18 cellular contexts compared by ENCODE assay signal in the genomic region with DNA sequence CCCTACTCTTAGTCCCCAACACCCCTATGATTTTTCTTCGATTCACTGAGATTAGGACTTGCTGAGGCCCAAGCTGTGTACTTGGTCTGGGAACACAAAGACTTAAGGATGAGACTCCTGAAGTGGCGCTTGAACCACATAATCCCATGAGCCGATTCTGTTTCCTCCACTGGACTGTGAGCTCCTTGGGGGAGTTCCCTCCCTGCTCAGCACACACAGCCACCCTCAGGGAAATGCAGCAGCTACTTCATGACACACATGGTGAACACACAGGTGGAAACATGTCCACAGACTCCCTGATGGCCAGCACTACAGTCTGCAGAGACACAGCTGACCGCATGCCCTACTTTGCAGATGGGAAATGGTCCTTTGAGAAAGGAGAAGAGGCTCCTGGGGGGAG.
DNase-seq lines count a peak whose midpoint lies in the region; ATAC-seq and TF ChIP-seq lines count a peak whose summit lies in the region.
"Had no signal": no experiment of that assay in that cellular context is flagged by ENCODE, and none has a peak within 500 bp of the region (broad histone marks: within the 10 kb centered on the region; RNA-seq: fewer than 3 reads in every experiment).

No MANE protein-coding gene starts in this region.

- no peak for DNase-seq in activated CD4-positive, alpha-beta T cell treated with anti-CD3 and anti-CD28 coated beads, Interleukin-2, amount 10 ng/mL, durations not matched to agents 24 days and 14 days
- no peak for DNase-seq in activated CD4-positive, alpha-beta T cell treated with anti-CD3 and anti-CD28 coated beads for 1 hour
- DNase-seq in NCI-H524 treated with DMSO at 0.1 percent for 48 hours (lab: John Stamatoyannopoulos, UW) (peak; percentile 76), endothelial cell (ENCODE audit: low spot score) (no peak), caudate nucleus (lab: John Stamatoyannopoulos, UW) (no peak), NCI-H226 (no peak)
- no peak for DNase-seq in stimulated activated effector memory CD8-positive, alpha-beta T cell treated with anti-CD3 and anti-CD28 coated beads, Interleukin-12 subunit alpha, Interleukin-12 subunit beta, amount 100 ng/mL, for 72 hours (ENCODE audit: low spot score in 2 of 2)
- DNase-seq: COR-L47, DMS153, EL, NCI-H1694 treated with DMSO at 0.1 percent for 48 hours, NCI-H2107, NCI-H345, NCI-H69, OCI-M1, SIG-M5 had no signal

- no peak overlapping the region for H3K4me3 Mint-ChIP-seq in activated CD4-positive, alpha-beta T cell treated with anti-CD3 and anti-CD28 coated beads, Interleukin-2, amount 10 ng/mL, durations not matched to agents 24 days and 14 days
- no peak overlapping the region for H3K4me3 Mint-ChIP-seq in endothelial cell (ENCODE audit: unreplicated experiment)
- H3K4me3 Mint-ChIP-seq in stimulated activated effector memory CD8-positive, alpha-beta T cell treated with anti-CD3 and anti-CD28 coated beads, Interleukin-12 subunit alpha, Interleukin-12 subunit beta, amount 100 ng/mL, for 72 hours = no peak overlapping the region

- H3K27me3 Mint-ChIP-seq in activated CD4-positive, alpha-beta T cell treated with anti-CD3 and anti-CD28 coated beads, Interleukin-2, amount 10 ng/mL, durations not matched to agents 24 days and 14 days = no peaks in the 10 kb centered on the region
- H3K27me3 Mint-ChIP-seq in endothelial cell (ENCODE audit: unreplicated experiment) = peaks cover 3% of the 10 kb centered on the region

- ATAC-seq in stimulated activated effector memory CD8-positive, alpha-beta T cell treated with anti-CD3 and anti-CD28 coated beads, Interleukin-12 subunit alpha, Interleukin-12 subunit beta, amount 100 ng/mL, for 72 hours = no peak
- no peak for ATAC-seq in HG03159 (IDR thresholded peaks at IDR 0.05; ENCODE audit: unreplicated experiment)

- no peak overlapping the region for H3K27ac ChIP-seq in caudate nucleus (ENCODE audit: low read depth, low read length)
- H3K27ac ChIP-seq: C4-2B had no signal

- no peaks in the 10 kb centered on the region for H3K9me3 Mint-ChIP-seq in activated CD4-positive, alpha-beta T cell treated with anti-CD3 and anti-CD28 coated beads, Interleukin-2, amount 10 ng/mL, durations not matched to agents 24 days and 14 days
- H3K9me3 Mint-ChIP-seq in endothelial cell (ENCODE audit: unreplicated experiment) = no peaks in the 10 kb centered on the region
- no peaks in the 10 kb centered on the region for H3K9me3 Mint-ChIP-seq in stimulated activated effector memory CD8-positive, alpha-beta T cell treated with anti-CD3 and anti-CD28 coated beads, Interleukin-12 subunit alpha, Interleukin-12 subunit beta, amount 100 ng/mL, for 72 hours

- no peaks in the 10 kb centered on the region for H3K36me3 Mint-ChIP-seq in activated CD4-positive, alpha-beta T cell treated with anti-CD3 and anti-CD28 coated beads, Interleukin-2, amount 10 ng/mL, durations not matched to agents 24 days and 14 days (ENCODE audit: low read depth)
- H3K36me3 Mint-ChIP-seq in endothelial cell (ENCODE audit: low read depth, unreplicated experiment) = no peaks in the 10 kb centered on the region
- H3K36me3 Mint-ChIP-seq in stimulated activated effector memory CD8-positive, alpha-beta T cell treated with anti-CD3 and anti-CD28 coated beads, Interleukin-12 subunit alpha, Interleukin-12 subunit beta, amount 100 ng/mL, for 72 hours = no peaks in the 10 kb centered on the region

- intact Hi-C loops in activated CD4-positive, alpha-beta T cell treated with anti-CD3 and anti-CD28 coated beads, Interleukin-2, amount 10 ng/mL, durations not matched to agents 24 days and 14 days (cut with micrococcal nuclease) = loop anchor here (5.0 to 10.0 kb wide), 2 partner anchors 443 to 755 kb away; no protein-coding TSS in a partner anchor

- no peak for TF ChIP-seq CTCF in endothelial cell (IDR thresholded peaks at IDR 0.05; ENCODE audit: unreplicated experiment)

- H3K4me1 Mint-ChIP-seq in activated CD4-positive, alpha-beta T cell treated with anti-CD3 and anti-CD28 coated beads, Interleukin-2, amount 10 ng/mL, durations not matched to agents 24 days and 14 days = peaks cover 17% of the 10 kb centered on the region
- peaks cover 8% of the 10 kb centered on the region for H3K4me1 Mint-ChIP-seq in endothelial cell (ENCODE audit: unreplicated experiment)
- peaks cover 11% of the 10 kb centered on the region for H3K4me1 Mint-ChIP-seq in stimulated activated effector memory CD8-positive, alpha-beta T cell treated with anti-CD3 and anti-CD28 coated beads, Interleukin-12 subunit alpha, Interleukin-12 subunit beta, amount 100 ng/mL, for 72 hours

- peak overlapping the region; percentile 22 for H3K27ac Mint-ChIP-seq in activated CD4-positive, alpha-beta T cell treated with anti-CD3 and anti-CD28 coated beads, Interleukin-2, amount 10 ng/mL, durations not matched to agents 24 days and 14 days
- H3K27ac Mint-ChIP-seq in endothelial cell (ENCODE audit: unreplicated experiment) = peak overlapping the region; percentile 27
- H3K27ac Mint-ChIP-seq in stimulated activated effector memory CD8-positive, alpha-beta T cell treated with anti-CD3 and anti-CD28 coated beads, Interleukin-12 subunit alpha, Interleukin-12 subunit beta, amount 100 ng/mL, for 72 hours = peak overlapping the region; percentile 52
